13 cellular contexts compared by ENCODE assay signal in the genomic region with DNA sequence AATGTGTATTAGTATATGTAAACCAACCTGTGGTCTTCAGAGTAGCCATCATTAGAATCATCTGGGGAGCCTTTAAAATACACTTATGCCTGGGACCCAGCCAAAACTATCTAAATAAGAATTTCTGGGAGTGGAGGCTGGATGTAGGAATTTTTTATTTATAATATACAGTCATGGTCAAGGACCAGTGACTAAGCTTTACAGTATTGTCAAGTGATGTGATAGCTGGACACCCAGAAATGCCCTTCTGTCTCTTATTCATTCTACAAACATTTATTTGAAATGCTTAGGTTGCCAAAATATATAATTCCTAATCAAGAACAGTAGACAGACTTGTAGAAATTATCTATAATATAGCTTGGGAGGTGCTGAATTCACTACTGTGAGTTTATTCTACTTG.
DNase-seq lines count a peak whose midpoint lies in the region; ATAC-seq and TF ChIP-seq lines count a peak whose summit lies in the region.
"Had no signal": no experiment of that assay in that cellular context is flagged by ENCODE, and none has a peak within 500 bp of the region (broad histone marks: within the 10 kb centered on the region; RNA-seq: fewer than 3 reads in every experiment).

No MANE protein-coding gene starts in this region.

- H3K36me3 ChIP-seq in mammary epithelial cell (ENCODE audit: insufficient read depth, low read length): no peaks in the 10 kb centered on the region
- peaks cover 4 to 19% of the 10 kb centered on the region in 2 experiments for H3K36me3 ChIP-seq in SK-N-SH (replicated peaks in 1 of 2; ENCODE audit: control insufficient read depth in 1 of 2, insufficient read depth in 2 of 2, low read length in 1 of 2)
- no peaks in the 10 kb centered on the region for H3K36me3 ChIP-seq in thoracic aorta

- no peaks in the 10 kb centered on the region for H3K9me3 ChIP-seq in mammary epithelial cell (replicated peaks; ENCODE audit: insufficient read depth, low read length)
- no peaks in the 10 kb centered on the region for H3K9me3 ChIP-seq in SK-N-SH
- no peaks in the 10 kb centered on the region for H3K9me3 ChIP-seq in thoracic aorta

- no peaks in the 10 kb centered on the region for H3K9me2 ChIP-seq in SK-N-SH

- in situ Hi-C loops in mammary epithelial cell (cut with MboI; ENCODE audit: low sequenced_read_pairs in 2 of 2) (no loop called here), G401 (cut with HindIII; ENCODE audit: low sequenced_read_pairs) (no loop called here)

- CTCF ChIA-PET in MCF 10A (lab: Yijun Ruan, JAX) (interaction anchor here (0.6 to 1.7 kb wide), 2 partner anchors 43 to 321 kb away, joined by 3 to 5 read pairs; no protein-coding TSS in a partner anchor), mammary epithelial cell (lab: Charles Lee; ENCODE audit: low non-redundant PET) (no interaction called here), SK-N-SH (lab: Yijun Ruan, JAX) (interaction anchor here (1.1 to 1.3 kb wide), 2 partner anchors 9 to 12 kb away, joined by 3 to 6 read pairs; no protein-coding TSS in a partner anchor)

- dilution Hi-C loops in mammary epithelial cell (cut with HindIII; ENCODE audit: low sequenced_read_pairs): no loop called here

- H4K20me1 ChIP-seq in mammary epithelial cell (ENCODE audit: insufficient read depth, low read length) (peaks cover 2% of the 10 kb centered on the region), SK-N-SH (ENCODE audit: insufficient read depth) (peaks cover 73% of the 10 kb centered on the region)

- H3K27me3 Mint-ChIP-seq in MCF 10A (ENCODE audit: insufficient read depth, unreplicated experiment): no peaks in the 10 kb centered on the region

- H3K4me3 ChIP-seq in mammary epithelial cell (replicated peaks in 1 of 3; ENCODE audit: insufficient read depth in 1 of 3, low read depth in 2 of 3, low read length in 3 of 3): no peak overlapping the region
- H3K4me3 ChIP-seq in SK-N-SH (ENCODE audit: low read depth in 2 of 2, low read length in 1 of 2): no peak overlapping the region
- no peak overlapping the region for H3K4me3 ChIP-seq in fibroblast of pulmonary artery (replicated peaks; ENCODE audit: low read depth, low read length)
- H3K4me3 ChIP-seq in thoracic aorta: no peak overlapping the region
- H3K4me3 ChIP-seq: PC-9 had no signal

- no peak overlapping the region for H3K27ac ChIP-seq in mammary epithelial cell (ENCODE audit: insufficient read depth, low read depth, low read length)
- peak overlapping the region in 1 of 2 experiments; percentile 56; a peak in 2 of 4 replicates for H3K27ac ChIP-seq in SK-N-SH (ENCODE audit: low read depth in 2 of 2, low read length in 1 of 2)
- H3K27ac ChIP-seq in thoracic aorta: peak overlapping the region; percentile 71 to 83
- H3K27ac ChIP-seq: PC-9 had no signal

- no peak overlapping the region for H3K9ac ChIP-seq in mammary epithelial cell (ENCODE audit: insufficient read depth, low read length)
- H3K9ac ChIP-seq in SK-N-SH: no peak overlapping the region

- peak overlapping the region; percentile 35 for H3K27ac Mint-ChIP-seq in MCF 10A (ENCODE audit: low read depth, unreplicated experiment)

- H2AFZ ChIP-seq in mammary epithelial cell (ENCODE audit: low read depth, low read length) (no peak overlapping the region), SK-N-SH (ENCODE audit: low read depth) (no peak overlapping the region)
- H2AFZ ChIP-seq: PC-9 had no signal

- H3K4me3 Mint-ChIP-seq in MCF 10A (ENCODE audit: unreplicated experiment): no peak overlapping the region

- POLR2A ChIA-PET in MCF 10A (lab: Yijun Ruan, JAX) (interaction anchor here (0.6 to 3.4 kb wide), 7 partner anchors 10 to 132 kb away, joined by 3 to 12 read pairs (median 4); a partner anchor contains a TSS), SK-N-SH (lab: Yijun Ruan, JAX) (no interaction called here)

- H3K27me3 ChIP-seq in mammary epithelial cell (ENCODE audit: insufficient read depth, low read length) (no peaks in the 10 kb centered on the region), SK-N-SH (ENCODE audit: insufficient read depth) (no peaks in the 10 kb centered on the region), thoracic aorta (replicated peaks; ENCODE audit: insufficient read depth) (no peaks in the 10 kb centered on the region)

- TF ChIP-seq CTCF in MCF 10A (IDR thresholded peaks at IDR 0.05; ENCODE audit: unreplicated experiment) (no peak), mammary epithelial cell (conservative IDR thresholded peaks at IDR 0.05 in 1 of 2, IDR thresholded peaks at IDR 0.05 in 1 of 2; ENCODE audit: extremely low read depth in 1 of 2, insufficient read depth in 1 of 2, low read depth in 1 of 2, low read length in 2 of 2) (no peak), SK-N-SH (IDR thresholded peaks at IDR 0.05) (no peak), fibroblast of pulmonary artery (IDR thresholded peaks at IDR 0.05; ENCODE audit: low read length, missing control alignments) (no peak), thoracic aorta (IDR thresholded peaks at IDR 0.05) (no peak)

- no peak for ATAC-seq in thoracic aorta (ENCODE audit: insufficient number of reproducible peaks, low FRiP score, low read depth)

- H3K4me1 Mint-ChIP-seq in MCF 10A (ENCODE audit: insufficient read depth, unreplicated experiment): peaks cover 48% of the 10 kb centered on the region

- TF ChIP-seq EP300 in SK-N-SH (IDR thresholded peaks at IDR 0.05; ENCODE audit: borderline replicate concordance in 1 of 2, low read depth in 1 of 2, low read length in 1 of 2): no peak

- peaks cover 84% of the 10 kb centered on the region for H3K79me2 ChIP-seq in mammary epithelial cell (ENCODE audit: insufficient read depth, low read length)
- H3K79me2 ChIP-seq in SK-N-SH (ENCODE audit: insufficient read depth): peaks cover 100% of the 10 kb centered on the region

- BruUV-seq in MCF 10A (replicated peaks; lab: Mats Ljungman, UMichigan) (no TSS peak), mammary epithelial cell (replicated peaks; lab: Mats Ljungman, UMichigan) (no TSS peak)

- no peaks in the 10 kb centered on the region for H3K9me3 Mint-ChIP-seq in MCF 10A (ENCODE audit: unreplicated experiment)

- TF ChIP-seq POLR2A in erythroblast (IDR thresholded peaks at IDR 0.05; ENCODE audit: low read length): no peak

- H3K36me3 Mint-ChIP-seq in MCF 10A (ENCODE audit: insufficient read depth, unreplicated experiment): peaks cover 7% of the 10 kb centered on the region

- DNase-seq in MCF 10A (ENCODE audit: unreplicated experiment) (no peak), mammary epithelial cell (no peak), SK-N-SH (no peak), fibroblast of pulmonary artery (ENCODE audit: low read depth) (peak; percentile 44), thoracic aorta (ENCODE audit: low spot score) (no peak), G401 (ENCODE audit: low spot score) (no peak), erythroblast (lab: John Stamatoyannopoulos, UW) (no peak)
- no peak for DNase-seq in activated CD8-positive, alpha-beta memory T cell treated with anti-CD3 and anti-CD28 coated beads for 24 hours
- DNase-seq: activated CD4-positive, CD25-positive, alpha-beta regulatory T cell; NCI-H2081 treated with DMSO at 0.1 percent for 48 hours; occipital lobe; PC-9; stimulated activated CD4-positive, alpha-beta T cell treated with anti-CD3 and anti-CD28 coated beads, Interleukin-2, amount 100 ng/mL, for 48 hours had no signal

- no peak for TF ChIP-seq RAD21 in SK-N-SH (IDR thresholded peaks at IDR 0.05; ENCODE audit: low read length)

- peaks cover 25% of the 10 kb centered on the region for H3F3A ChIP-seq in SK-N-SH (replicated peaks; ENCODE audit: insufficient read depth)

- H3K4me1 ChIP-seq in mammary epithelial cell (ENCODE audit: insufficient read depth, low read length) (peaks cover 9% of the 10 kb centered on the region), SK-N-SH (ENCODE audit: control insufficient read depth in 1 of 2, insufficient read depth in 2 of 2, low read depth in 1 of 2, low read length in 1 of 2) (peaks cover 4 to 49% of the 10 kb centered on the region in 2 experiments; a peak in 3 of 4 replicates), thoracic aorta (ENCODE audit: control insufficient read depth in 1 of 2, low read depth in 2 of 2) (peaks cover 80 to 96% of the 10 kb centered on the region in 2 donors)

- intact Hi-C loops in MCF 10A (cut with micrococcal nuclease) (loop anchor here (10.0 kb wide), 1 partner anchor 126 kb away; no protein-coding TSS in a partner anchor), mammary epithelial cell (cut with micrococcal nuclease) (no loop called here)

- H3K4me2 ChIP-seq in mammary epithelial cell (ENCODE audit: insufficient read depth, low read depth, low read length) (no peak overlapping the region), SK-N-SH (peak overlapping the region; percentile 21; the same call in 1 of the 2 replicates)
- H3K4me2 ChIP-seq: PC-9 had no signal

TF ChIP-seq in SK-N-SH, 30 proteins besides CTCF, POLR2A, EP300 and RAD21 (continues in another document):
- TF ChIP-seq FOXJ3 (CRISPR knock-in tag; IDR thresholded peaks at IDR 0.05) (no peak), TAF1 (IDR thresholded peaks at IDR 0.05; ENCODE audit: borderline replicate concordance, low read depth, low read length) (no peak), JUND (IDR thresholded peaks at IDR 0.05) (no peak), GATA2 (CRISPR knock-in tag; IDR thresholded peaks at IDR 0.05) (no peak), ELF1 (IDR thresholded peaks at IDR 0.05) (no peak), RXRA (IDR thresholded peaks at IDR 0.05; ENCODE audit: borderline replicate concordance, low read depth) (no peak)
- TF ChIP-seq, protein P1, sequence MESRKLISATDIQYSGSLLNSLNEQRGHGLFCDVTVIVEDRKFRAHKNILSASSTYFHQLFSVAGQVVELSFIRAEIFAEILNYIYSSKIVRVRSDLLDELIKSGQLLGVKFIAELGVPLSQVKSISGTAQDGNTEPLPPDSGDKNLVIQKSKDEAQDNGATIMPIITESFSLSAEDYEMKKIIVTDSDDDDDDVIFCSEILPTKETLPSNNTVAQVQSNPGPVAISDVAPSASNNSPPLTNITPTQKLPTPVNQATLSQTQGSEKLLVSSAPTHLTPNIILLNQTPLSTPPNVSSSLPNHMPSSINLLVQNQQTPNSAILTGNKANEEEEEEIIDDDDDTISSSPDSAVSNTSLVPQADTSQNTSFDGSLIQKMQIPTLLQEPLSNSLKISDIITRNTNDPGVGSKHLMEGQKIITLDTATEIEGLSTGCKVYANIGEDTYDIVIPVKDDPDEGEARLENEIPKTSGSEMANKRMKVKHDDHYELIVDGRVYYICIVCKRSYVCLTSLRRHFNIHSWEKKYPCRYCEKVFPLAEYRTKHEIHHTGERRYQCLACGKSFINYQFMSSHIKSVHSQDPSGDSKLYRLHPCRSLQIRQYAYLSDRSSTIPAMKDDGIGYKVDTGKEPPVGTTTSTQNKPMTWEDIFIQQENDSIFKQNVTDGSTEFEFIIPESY (IDR thresholded peaks at IDR 0.05; ENCODE audit: borderline replicate concordance, low read depth): no peak
- TF ChIP-seq, protein P2, sequence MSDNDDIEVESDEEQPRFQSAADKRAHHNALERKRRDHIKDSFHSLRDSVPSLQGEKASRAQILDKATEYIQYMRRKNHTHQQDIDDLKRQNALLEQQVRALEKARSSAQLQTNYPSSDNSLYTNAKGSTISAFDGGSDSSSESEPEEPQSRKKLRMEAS (IDR thresholded peaks at IDR 0.05; ENCODE audit: low read depth): no peak
